In the genomic region with DNA sequence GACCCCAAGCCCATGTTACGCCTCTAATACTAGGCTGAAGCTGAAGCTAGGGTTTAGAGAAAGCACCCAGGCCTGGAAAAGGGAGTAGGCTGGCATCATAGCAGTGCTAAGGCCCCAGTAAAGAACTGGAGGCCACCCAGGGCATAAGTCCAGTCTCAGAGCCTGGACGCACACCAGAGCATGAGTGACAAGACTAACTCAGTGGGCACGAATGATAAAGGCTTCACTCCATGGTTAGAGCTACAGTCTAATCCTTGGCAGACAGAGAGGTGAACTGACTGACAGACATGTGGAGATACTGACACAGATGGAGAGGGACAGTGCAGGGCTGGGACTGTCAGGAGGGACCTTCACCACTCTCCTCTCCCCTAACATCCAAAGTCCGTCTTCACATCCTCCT, we compare ENCODE assay signal across 16 cellular contexts.
DNase-seq lines count a peak whose midpoint lies in the region; ATAC-seq and TF ChIP-seq lines count a peak whose summit lies in the region.
"Had no signal": no experiment of that assay in that cellular context is flagged by ENCODE, and none has a peak within 500 bp of the region (broad histone marks: within the 10 kb centered on the region; RNA-seq: fewer than 3 reads in every experiment).

No MANE protein-coding gene starts in this region.

- H3K27me3 ChIP-seq in left ventricle myocardium inferior (ENCODE audit: low read depth), result no peaks in the 10 kb centered on the region
- H3K27me3 ChIP-seq: BLaER1 treated with 17β-estradiol and CSF1 and Interleukin-3, amounts not matched to agents 10 nM and 100 nM had no signal

- no peak overlapping the region for H3K4me3 ChIP-seq in left ventricle myocardium inferior
- H3K4me3 ChIP-seq: A549; BLaER1 treated with 17β-estradiol and CSF1 and Interleukin-3, amounts not matched to agents 10 nM and 100 nM; HAP-1 had no signal

- in situ Hi-C loops in ACHN (cut with HindIII; ENCODE audit: low pct_ligation_motif_present, low pct_unique_long_range_greater_than_20kb, low sequenced_read_pairs), result no loop called here

- ATAC-seq in Right ventricle myocardium inferior, result peak; percentile 93
- peak; percentile 90 for ATAC-seq in Right ventricle myocardium superior (ENCODE audit: poor library complexity)
- ATAC-seq in SK-N-SH treated with all-trans-retinoic acid at 6 μM for 48 hours, result no peak
- ATAC-seq: A549; CD8-positive, alpha-beta T cell; HepG2 had no signal

- DNase-seq in Right ventricle myocardium inferior (ENCODE audit: missing footprints), result no peak
- DNase-seq in cardiac septum (ENCODE audit: low spot score), result no peak
- DNase-seq in Right ventricle myocardium superior, result peak; percentile 49
- DNase-seq in left ventricle myocardium inferior, result peak; percentile 38
- no peak for DNase-seq in H4 (ENCODE audit: low spot score)
- DNase-seq in ACHN, result no peak
- DNase-seq: Calu3; CD8-positive, alpha-beta T cell; DMS79 treated with DMSO at 0.1 percent for 48 hours; GF-D8 had no signal

- H3K36me3 ChIP-seq in left ventricle myocardium inferior, result no peaks in the 10 kb centered on the region
- H3K36me3 ChIP-seq: BLaER1 treated with 17β-estradiol and CSF1 and Interleukin-3, amounts not matched to agents 10 nM and 100 nM; HAP-1 had no signal

- no peaks in the 10 kb centered on the region for H3K9me3 ChIP-seq in left ventricle myocardium inferior (replicated peaks)
- H3K9me3 ChIP-seq: A549; BLaER1 treated with 17β-estradiol and CSF1 and Interleukin-3, amounts not matched to agents 10 nM and 100 nM; HAP-1 had no signal

- H3K27ac ChIP-seq in left ventricle myocardium inferior (replicated peaks), result peak overlapping the region; percentile 55
- H3K27ac ChIP-seq: 22Rv1; A549; BLaER1 treated with 17β-estradiol and CSF1 and Interleukin-3, amounts not matched to agents 10 nM and 100 nM had no signal

- intact Hi-C loops in Right ventricle myocardium inferior (cut with DNase I), result loop anchor here (10.0 kb wide), 2 partner anchors 169 to 221 kb away; no protein-coding TSS in a partner anchor
- intact Hi-C loops in cardiac septum (cut with DNase I), result loop anchor here (5.0 kb wide), 2 partner anchors 61 to 219 kb away; no protein-coding TSS in a partner anchor
- intact Hi-C loops in Right ventricle myocardium superior (cut with DNase I), result no loop called here
- intact Hi-C loops in left ventricle myocardium inferior (cut with micrococcal nuclease), result no loop called here

- no peak for TF ChIP-seq CTCF in left ventricle myocardium inferior (IDR thresholded peaks at IDR 0.05; ENCODE audit: borderline replicate concordance)

- H3K4me1 ChIP-seq in left ventricle myocardium inferior, result peaks cover 58% of the 10 kb centered on the region
- H3K4me1 ChIP-seq: A549, HAP-1 had no signal

TF ChIP-seq in SK-N-SH treated with all-trans-retinoic acid at 6 μM for 48 hours, 23 proteins besides CTCF, POLR2A, EP300 and RAD21:
- TF ChIP-seq, protein P1, sequence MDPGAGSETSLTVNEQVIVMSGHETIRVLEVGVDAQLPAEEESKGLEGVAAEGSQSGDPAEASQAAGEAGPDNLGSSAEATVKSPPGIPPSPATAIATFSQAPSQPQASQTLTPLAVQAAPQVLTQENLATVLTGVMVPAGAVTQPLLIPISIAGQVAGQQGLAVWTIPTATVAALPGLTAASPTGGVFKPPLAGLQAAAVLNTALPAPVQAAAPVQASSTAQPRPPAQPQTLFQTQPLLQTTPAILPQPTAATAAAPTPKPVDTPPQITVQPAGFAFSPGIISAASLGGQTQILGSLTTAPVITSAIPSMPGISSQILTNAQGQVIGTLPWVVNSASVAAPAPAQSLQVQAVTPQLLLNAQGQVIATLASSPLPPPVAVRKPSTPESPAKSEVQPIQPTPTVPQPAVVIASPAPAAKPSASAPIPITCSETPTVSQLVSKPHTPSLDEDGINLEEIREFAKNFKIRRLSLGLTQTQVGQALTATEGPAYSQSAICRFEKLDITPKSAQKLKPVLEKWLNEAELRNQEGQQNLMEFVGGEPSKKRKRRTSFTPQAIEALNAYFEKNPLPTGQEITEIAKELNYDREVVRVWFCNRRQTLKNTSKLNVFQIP (CRISPR knock-in tag; IDR thresholded peaks at IDR 0.05; ENCODE audit: borderline replicate concordance, low read depth), result no peak
- TF ChIP-seq ZC3H10 (CRISPR knock-in tag; IDR thresholded peaks at IDR 0.05) (no peak), ARNTL (CRISPR knock-in tag; IDR thresholded peaks at IDR 0.05; ENCODE audit: borderline replicate concordance, low read depth) (no peak), ZNF565 (CRISPR knock-in tag; conservative IDR thresholded peaks at IDR 0.05; ENCODE audit: low read depth) (no peak)
- TF ChIP-seq, protein P2, sequence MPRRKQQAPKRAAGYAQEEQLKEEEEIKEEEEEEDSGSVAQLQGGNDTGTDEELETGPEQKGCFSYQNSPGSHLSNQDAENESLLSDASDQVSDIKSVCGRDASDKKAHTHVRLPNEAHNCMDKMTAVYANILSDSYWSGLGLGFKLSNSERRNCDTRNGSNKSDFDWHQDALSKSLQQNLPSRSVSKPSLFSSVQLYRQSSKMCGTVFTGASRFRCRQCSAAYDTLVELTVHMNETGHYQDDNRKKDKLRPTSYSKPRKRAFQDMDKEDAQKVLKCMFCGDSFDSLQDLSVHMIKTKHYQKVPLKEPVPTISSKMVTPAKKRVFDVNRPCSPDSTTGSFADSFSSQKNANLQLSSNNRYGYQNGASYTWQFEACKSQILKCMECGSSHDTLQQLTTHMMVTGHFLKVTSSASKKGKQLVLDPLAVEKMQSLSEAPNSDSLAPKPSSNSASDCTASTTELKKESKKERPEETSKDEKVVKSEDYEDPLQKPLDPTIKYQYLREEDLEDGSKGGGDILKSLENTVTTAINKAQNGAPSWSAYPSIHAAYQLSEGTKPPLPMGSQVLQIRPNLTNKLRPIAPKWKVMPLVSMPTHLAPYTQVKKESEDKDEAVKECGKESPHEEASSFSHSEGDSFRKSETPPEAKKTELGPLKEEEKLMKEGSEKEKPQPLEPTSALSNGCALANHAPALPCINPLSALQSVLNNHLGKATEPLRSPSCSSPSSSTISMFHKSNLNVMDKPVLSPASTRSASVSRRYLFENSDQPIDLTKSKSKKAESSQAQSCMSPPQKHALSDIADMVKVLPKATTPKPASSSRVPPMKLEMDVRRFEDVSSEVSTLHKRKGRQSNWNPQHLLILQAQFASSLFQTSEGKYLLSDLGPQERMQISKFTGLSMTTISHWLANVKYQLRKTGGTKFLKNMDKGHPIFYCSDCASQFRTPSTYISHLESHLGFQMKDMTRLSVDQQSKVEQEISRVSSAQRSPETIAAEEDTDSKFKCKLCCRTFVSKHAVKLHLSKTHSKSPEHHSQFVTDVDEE (CRISPR knock-in tag; IDR thresholded peaks at IDR 0.05), result no peak
- TF ChIP-seq, protein P3, sequence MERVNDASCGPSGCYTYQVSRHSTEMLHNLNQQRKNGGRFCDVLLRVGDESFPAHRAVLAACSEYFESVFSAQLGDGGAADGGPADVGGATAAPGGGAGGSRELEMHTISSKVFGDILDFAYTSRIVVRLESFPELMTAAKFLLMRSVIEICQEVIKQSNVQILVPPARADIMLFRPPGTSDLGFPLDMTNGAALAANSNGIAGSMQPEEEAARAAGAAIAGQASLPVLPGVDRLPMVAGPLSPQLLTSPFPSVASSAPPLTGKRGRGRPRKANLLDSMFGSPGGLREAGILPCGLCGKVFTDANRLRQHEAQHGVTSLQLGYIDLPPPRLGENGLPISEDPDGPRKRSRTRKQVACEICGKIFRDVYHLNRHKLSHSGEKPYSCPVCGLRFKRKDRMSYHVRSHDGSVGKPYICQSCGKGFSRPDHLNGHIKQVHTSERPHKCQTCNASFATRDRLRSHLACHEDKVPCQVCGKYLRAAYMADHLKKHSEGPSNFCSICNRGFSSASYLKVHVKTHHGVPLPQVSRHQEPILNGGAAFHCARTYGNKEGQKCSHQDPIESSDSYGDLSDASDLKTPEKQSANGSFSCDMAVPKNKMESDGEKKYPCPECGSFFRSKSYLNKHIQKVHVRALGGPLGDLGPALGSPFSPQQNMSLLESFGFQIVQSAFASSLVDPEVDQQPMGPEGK (CRISPR knock-in tag; IDR thresholded peaks at IDR 0.05; ENCODE audit: borderline replicate concordance), result no peak

Comparison
In these comparisons a context has a peak if more than half of its experiments do, and no peak if none do; other contexts are left out.
1. DNase-seq: peak in Right ventricle myocardium superior (single experiment) and left ventricle myocardium inferior (single experiment); none in Right ventricle myocardium inferior (single experiment), cardiac septum (single experiment), H4 (single experiment) and ACHN (single experiment).
2. intact Hi-C loops: an anchor here in Right ventricle myocardium inferior (10.0 kb wide) and cardiac septum (5.0 kb wide); none called in Right ventricle myocardium superior and left ventricle myocardium inferior.